In genomic region chr4:88621763-88622327, GRCh38 we compare ENCODE assay signal across 13 cellular contexts.
"Had no signal": no experiment of that assay in that cellular context is flagged by ENCODE, and none has a peak within 500 bp of the region (broad histone marks: within the 10 kb centered on the region; RNA-seq: fewer than 3 reads in every experiment).

No MANE protein-coding gene starts in this region.

- DNase-seq: activated CD4-positive, alpha-beta T cell treated with anti-CD3 and anti-CD28 coated beads, Interleukin-2, amount 10 ng/mL, durations not matched to agents 24 days and 14 days; activated gamma-delta T cell; activated T-cell treated with anti-CD3 and anti-CD28 coated beads for 4 hours; islet precursor cell; left lung; mesendoderm; stimulated activated CD4-positive, alpha-beta T cell treated with anti-CD3 and anti-CD28 coated beads, Interleukin-12 subunit alpha, Interleukin-12 subunit beta, amount 100 ng/mL, for 4 hours; stimulated activated CD4-positive, alpha-beta T cell treated with anti-CD3 and anti-CD28 coated beads, Interleukin-2, amount 100 ng/mL, for 48 hours; stimulated activated naive CD4-positive, alpha-beta T cell treated with Interleukin-2 at 50 U/mL for 16 hours had no signal

- ATAC-seq: left lung, sciatic nerve had no signal

- H3K27ac ChIP-seq: ascending aorta, cardiac muscle cell, left lung had no signal

- H3K4me3 ChIP-seq: ascending aorta, cardiac muscle cell, left lung had no signal

- FAIRE-seq: frontal cortex had no signal

- H3K36me3 ChIP-seq: cardiac muscle cell had no signal

- H3K27me3 ChIP-seq: ascending aorta, cardiac muscle cell, left lung had no signal
